ENCODE assay signal across 26 cellular contexts in the genomic region with DNA sequence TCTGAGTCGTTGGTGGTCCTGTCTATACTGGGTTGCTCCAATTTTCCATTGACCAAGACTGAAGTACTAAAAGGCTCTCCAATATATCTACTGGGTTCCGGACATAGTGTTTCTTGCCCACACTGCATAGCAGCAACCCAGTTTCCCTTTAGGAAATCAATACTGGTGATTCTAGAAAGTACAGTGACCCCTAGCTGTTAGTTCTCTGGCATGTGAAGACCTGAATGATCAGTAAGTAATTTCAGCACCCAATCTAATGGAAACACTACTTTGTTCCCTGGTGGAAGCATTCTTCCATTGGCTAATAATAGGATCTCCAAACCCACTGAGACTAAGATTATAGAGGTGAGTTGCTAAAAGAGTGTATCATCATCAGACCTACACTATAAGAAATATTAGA. TPM values are rescaled to one million over a fixed set of nuclear protein-coding genes. Genes with fewer than 3 reads are reported as not detected.
"Had no signal": no experiment of that assay in that cellular context is flagged by ENCODE, and none has a peak within 500 bp of the region (broad histone marks: within the 10 kb centered on the region; RNA-seq: fewer than 3 reads in every experiment).

No MANE protein-coding gene starts in this region.

- H3K27me3 ChIP-seq: esophagus squamous epithelium, heart left ventricle, neutrophil, sigmoid colon, tibial artery, upper lobe of left lung, vagina had no signal

- H3K9me3 ChIP-seq: esophagus squamous epithelium, heart left ventricle, left ventricle myocardium inferior, neutrophil, sigmoid colon, tibial artery, upper lobe of left lung, vagina had no signal

- H3K27ac ChIP-seq: heart left ventricle, left ventricle myocardium inferior, neutrophil, sigmoid colon, tibial artery, upper lobe of left lung, vagina had no signal

- H3K4me3 ChIP-seq: esophagus squamous epithelium, heart left ventricle, left ventricle myocardium inferior, lung, sigmoid colon, skin epidermis, tibial artery, upper lobe of left lung, vagina had no signal

- DNase-seq: effector memory CD4-positive, alpha-beta T cell; esophagus squamous epithelium; foreskin melanocyte; heart left ventricle; hippocampal formation; immature natural killer cell; left ventricle myocardium inferior; naive thymus-derived CD4-positive, alpha-beta T cell; nephron progenitor cell; posterior cingulate gyrus; sigmoid colon; stimulated activated CD4-positive, alpha-beta T cell treated with anti-CD3 and anti-CD28 coated beads, Interleukin-2, amount 100 ng/mL, for 24 hours; stimulated activated CD4-positive, alpha-beta T cell treated with anti-CD3 and anti-CD28 coated beads, Interleukin-4, amount 100 ng/mL, for 4 hours; stimulated activated naive B cell treated with anti-CD40 and anti-IgM and Interleukin-4, amounts not matched to agents 10 μg/mL and 1 μg/mL and 100 μg/mL, for 72 hours; tibial artery; upper lobe of left lung had no signal

- H3K36me3 ChIP-seq: esophagus squamous epithelium, heart left ventricle, left ventricle myocardium inferior, neutrophil, sigmoid colon, tibial artery, upper lobe of left lung, vagina had no signal

- H3K4me1 ChIP-seq: sigmoid colon, tibial artery, upper lobe of left lung, vagina had no signal

RNA-seq across cellular contexts. Expression of a gene that starts 40.8 kb away (rescaled TPM):
- total RNA-seq: esophagus squamous epithelium; glomerular endothelial cell; heart left ventricle; left ventricle myocardium inferior; mesenteric fat pad; mononuclear cell; naive thymus-derived CD4-positive, alpha-beta T cell; osteocyte; pulmonary artery endothelial cell; vagina had no signal
- polyA plus RNA-seq: heart left ventricle; immature natural killer cell; keratinocyte; naive thymus-derived CD4-positive, alpha-beta T cell had no signal
